In the genomic region with DNA sequence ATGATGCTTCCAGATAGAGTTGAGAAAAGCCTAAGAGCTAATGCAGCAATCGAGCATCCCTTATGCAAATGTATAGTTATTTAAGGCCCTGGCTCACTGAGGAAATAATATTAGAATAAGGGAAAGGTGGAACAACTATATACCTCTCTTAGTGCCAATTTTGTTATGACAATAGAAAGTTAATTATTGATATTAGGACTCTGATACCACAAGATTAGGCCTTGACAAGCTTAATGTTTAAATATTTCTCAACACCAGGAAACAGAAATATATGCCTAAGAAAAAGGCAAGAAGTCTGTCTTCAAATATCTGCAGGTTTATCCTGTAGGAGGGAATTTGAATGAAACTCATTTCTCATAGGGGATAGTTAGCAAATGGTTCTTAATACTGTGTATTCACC, we compare ENCODE assay signal across 16 cellular contexts.
DNase-seq lines count a peak whose midpoint lies in the region; ATAC-seq, FAIRE-seq and TF ChIP-seq lines count a peak whose summit lies in the region.
"Had no signal": no experiment of that assay in that cellular context is flagged by ENCODE, and none has a peak within 500 bp of the region (broad histone marks: within the 10 kb centered on the region; RNA-seq: fewer than 3 reads in every experiment).

No MANE protein-coding gene starts in this region.

- no peak for ATAC-seq in A549
- no peak for ATAC-seq in GM19397 (IDR thresholded peaks at IDR 0.05; ENCODE audit: unreplicated experiment)
- no peak for ATAC-seq in GM19023 (IDR thresholded peaks at IDR 0.05; ENCODE audit: unreplicated experiment)
- ATAC-seq: CD8-positive, alpha-beta T cell; K562 had no signal

- no peak overlapping the region for H3K27ac ChIP-seq in A549
- H3K27ac ChIP-seq: BLaER1 treated with 17β-estradiol and CSF1 and Interleukin-3, amounts not matched to agents 10 nM and 100 nM; GM23248 had no signal

- peaks cover 5% of the 10 kb centered on the region; the same call in 1 of the 3 replicates for H3K4me1 ChIP-seq in A549
- H3K4me1 ChIP-seq: BLaER1 treated with 17β-estradiol and CSF1 and Interleukin-3, amounts not matched to agents 10 nM and 100 nM; HAP-1 had no signal

- no peak for TF ChIP-seq EP300 in A549 (IDR thresholded peaks at IDR 0.05)

- DNase-seq in A549 (ENCODE audit: low read depth in 1 of 2, low spot score in 1 of 2): no peak
- peak; percentile 14 for DNase-seq in HT-29 (ENCODE audit: low spot score)
- DNase-seq in kidney tubule cell (ENCODE audit: low spot score): peak; percentile 40
- DNase-seq in renal cortical epithelial cell (ENCODE audit: low read depth): peak; percentile 81
- no peak for DNase-seq in HuH-7.5 (ENCODE audit: low spot score)
- DNase-seq: 8988T; CD8-positive, alpha-beta T cell had no signal

- CTCF ChIA-PET in A549 (lab: Yijun Ruan, JAX): interaction anchor here (0.6 to 1.8 kb wide), 2 partner anchors 362 to 1779 kb away, joined by 3 to 4 read pairs; no protein-coding TSS in a partner anchor

- POLR2A ChIA-PET in A549 (lab: Yijun Ruan, JAX): no interaction called here

- TF ChIP-seq POLR2A in A549 (IDR thresholded peaks at IDR 0.05; ENCODE audit: low read length): no peak

- FAIRE-seq in A549 (lab: Jason Lieb, UNC): no peak
- FAIRE-seq: D721Med, G401.6, GM12891, K562 had no signal

- peak overlapping the region; percentile 37; the same call in 1 of the 3 replicates for H3K4me2 ChIP-seq in A549
- H3K4me2 ChIP-seq: BLaER1 treated with 17β-estradiol and CSF1 and Interleukin-3, amounts not matched to agents 10 nM and 100 nM had no signal

- H3K9me3 ChIP-seq in A549: no peaks in the 10 kb centered on the region
- H3K9me3 ChIP-seq: BLaER1 treated with 17β-estradiol and CSF1 and Interleukin-3, amounts not matched to agents 10 nM and 100 nM; HAP-1 had no signal

- TF ChIP-seq CTCF in A549 (IDR thresholded peaks at IDR 0.05): no peak

- H3K4me3 ChIP-seq in A549: no peak overlapping the region
- H3K4me3 ChIP-seq: BLaER1 treated with 17β-estradiol and CSF1 and Interleukin-3, amounts not matched to agents 10 nM and 100 nM; GM23248; HAP-1; K562 had no signal

- WGBS in A549 (ENCODE audit: missing lambda C conversion rate): 14% methylated on average over 1 of the region's 1 CpG

- TF ChIP-seq RAD21 in A549 (conservative IDR thresholded peaks at IDR 0.05 in 1 of 2, IDR thresholded peaks at IDR 0.05 in 1 of 2): no peak

TF ChIP-seq in A549, 52 proteins besides CTCF, POLR2A, EP300 and RAD21:
- no peak for TF ChIP-seq HOXB13 (CRISPR knock-in tag; IDR thresholded peaks at IDR 0.05; ENCODE audit: low read depth)

Comparison
In these comparisons a context has a peak if more than half of its experiments do, and no peak if none do; other contexts are left out.
1. DNase-seq: peak in HT-29 (single experiment), kidney tubule cell (single experiment) and renal cortical epithelial cell (single experiment); none in A549 (0 of 2) and HuH-7.5 (single experiment).